In genomic region chr1:91633438-91633837, GRCh38 we compare ENCODE assay signal across 21 cellular contexts.
"Had no signal": no experiment of that assay in that cellular context is flagged by ENCODE, and none has a peak within 500 bp of the region (broad histone marks: within the 10 kb centered on the region; RNA-seq: fewer than 3 reads in every experiment).

No MANE protein-coding gene starts in this region.

- ATAC-seq: foreskin keratinocyte; naive thymus-derived CD4-positive, alpha-beta T cell; pancreas; stimulated activated effector memory CD8-positive, alpha-beta T cell treated with anti-CD3 and anti-CD28 coated beads, Interleukin-12 subunit alpha, Interleukin-12 subunit beta, amount 100 ng/mL, for 72 hours; stimulated activated naive CD8-positive, alpha-beta T cell treated with anti-CD3 and anti-CD28 coated beads, Interleukin-15, Interleukin-2, amounts not matched to agents 100 U/mL and 50 U/mL, for 24 hours had no signal

- DNase-seq: dermis blood vessel endothelial cell; endodermal cell; erythroblast; foreskin keratinocyte; kidney glomerular epithelial cell; naive thymus-derived CD4-positive, alpha-beta T cell; occipital lobe; pancreas; retina; right lobe of liver; stimulated activated CD4-positive, alpha-beta T cell treated with anti-CD3 and anti-CD28 coated beads, Interleukin-4, amount 100 ng/mL, for 1 hour; stimulated activated CD8-positive, alpha-beta memory T cell treated with anti-CD3 and anti-CD28 coated beads, Interleukin-4, amount 100 ng/mL, for 48 hours; stimulated activated naive CD8-positive, alpha-beta T cell treated with anti-CD3 and anti-CD28 coated beads, Interleukin-15, Interleukin-2, amounts not matched to agents 100 U/mL and 50 U/mL, for 24 hours; thyroid gland; upper lobe of left lung; uterus had no signal

- H3K4me3 ChIP-seq: hepatocyte, neural progenitor cell, pancreas, prostate gland, right lobe of liver, suprapubic skin, thyroid gland, upper lobe of left lung, uterus had no signal

- H3K36me3 ChIP-seq: neural progenitor cell, pancreas, prostate gland, right lobe of liver, suprapubic skin, thyroid gland, upper lobe of left lung, uterus had no signal

- H3K27ac Mint-ChIP-seq: endodermal cell; neural progenitor cell; stimulated activated effector memory CD8-positive, alpha-beta T cell treated with anti-CD3 and anti-CD28 coated beads, Interleukin-12 subunit alpha, Interleukin-12 subunit beta, amount 100 ng/mL, for 72 hours had no signal

- H3K9ac ChIP-seq: neural progenitor cell had no signal

- H3K79me2 ChIP-seq: hepatocyte had no signal

- H3K27me3 ChIP-seq: foreskin keratinocyte, hepatocyte, neural progenitor cell, pancreas, right lobe of liver, suprapubic skin, thyroid gland, upper lobe of left lung, uterus had no signal

- H3K4me1 ChIP-seq: foreskin keratinocyte, pancreas, prostate gland, right lobe of liver, suprapubic skin, upper lobe of left lung, uterus had no signal

- H3K27ac ChIP-seq: foreskin keratinocyte, hepatocyte, neural progenitor cell, pancreas, prostate gland, right lobe of liver, suprapubic skin, thyroid gland, upper lobe of left lung, uterus had no signal

- H3K4me3 Mint-ChIP-seq: endodermal cell; naive thymus-derived CD4-positive, alpha-beta T cell; neural progenitor cell; stimulated activated effector memory CD8-positive, alpha-beta T cell treated with anti-CD3 and anti-CD28 coated beads, Interleukin-12 subunit alpha, Interleukin-12 subunit beta, amount 100 ng/mL, for 72 hours had no signal

- H3K36me3 Mint-ChIP-seq: neural progenitor cell; stimulated activated effector memory CD8-positive, alpha-beta T cell treated with anti-CD3 and anti-CD28 coated beads, Interleukin-12 subunit alpha, Interleukin-12 subunit beta, amount 100 ng/mL, for 72 hours had no signal

- H3K9me3 ChIP-seq: prostate gland, right lobe of liver, suprapubic skin, thyroid gland, upper lobe of left lung, uterus had no signal

- H3K9me3 Mint-ChIP-seq: stimulated activated effector memory CD8-positive, alpha-beta T cell treated with anti-CD3 and anti-CD28 coated beads, Interleukin-12 subunit alpha, Interleukin-12 subunit beta, amount 100 ng/mL, for 72 hours had no signal

- H3K4me2 ChIP-seq: hepatocyte, neural progenitor cell had no signal
